ENCODE assay signal across 16 cellular contexts in genomic region chr15:57030011-57030410, GRCh38.
DNase-seq lines count a peak whose midpoint lies in the region; ATAC-seq and TF ChIP-seq lines count a peak whose summit lies in the region.
"Had no signal": no experiment of that assay in that cellular context is flagged by ENCODE, and none has a peak within 500 bp of the region (broad histone marks: within the 10 kb centered on the region; RNA-seq: fewer than 3 reads in every experiment).

No MANE protein-coding gene starts in this region.

- H3K4me3 Mint-ChIP-seq in stimulated activated naive CD8-positive, alpha-beta T cell treated with anti-CD3 and anti-CD28 coated beads, Interleukin-15, Interleukin-2, amounts not matched to agents 100 ng/mL and 50 ng/mL, for 24 hours = no peak overlapping the region
- H3K4me3 Mint-ChIP-seq in stimulated activated naive CD8-positive, alpha-beta T cell treated with anti-CD3 and anti-CD28 coated beads, Interleukin-15, amount 100 ng/mL, for 72 hours = no peak overlapping the region
- peak overlapping the region; percentile 17 for H3K4me3 Mint-ChIP-seq in progenitor cell of endocrine pancreas (ENCODE audit: low read depth)
- H3K4me3 Mint-ChIP-seq: CD14-positive monocyte; CD4-positive, alpha-beta memory T cell; H9 had no signal

- H3K4me1 Mint-ChIP-seq in stimulated activated naive CD8-positive, alpha-beta T cell treated with anti-CD3 and anti-CD28 coated beads, Interleukin-15, Interleukin-2, amounts not matched to agents 100 ng/mL and 50 ng/mL, for 24 hours (ENCODE audit: low read depth) = peaks cover 24% of the 10 kb centered on the region
- peaks cover 29% of the 10 kb centered on the region for H3K4me1 Mint-ChIP-seq in stimulated activated naive CD8-positive, alpha-beta T cell treated with anti-CD3 and anti-CD28 coated beads, Interleukin-15, amount 100 ng/mL, for 72 hours
- H3K4me1 Mint-ChIP-seq in progenitor cell of endocrine pancreas (ENCODE audit: low read depth) = peaks cover 45% of the 10 kb centered on the region

- intact Hi-C loops in dorsolateral prefrontal cortex (cut with DNase I) = loop anchor here in 1 of 2 donors (5.0 kb wide), 1 partner anchor 42 kb away; no protein-coding TSS in a partner anchor

- H3K27ac ChIP-seq in dorsolateral prefrontal cortex = peak overlapping the region in 56 of 59 donors; percentile 30 to 97 (median 91)
- H3K27ac ChIP-seq: 22Rv1, A549, BLaER1 had no signal

- no peaks in the 10 kb centered on the region for H3K9me3 Mint-ChIP-seq in stimulated activated naive CD8-positive, alpha-beta T cell treated with anti-CD3 and anti-CD28 coated beads, Interleukin-15, Interleukin-2, amounts not matched to agents 100 ng/mL and 50 ng/mL, for 24 hours
- no peaks in the 10 kb centered on the region for H3K9me3 Mint-ChIP-seq in stimulated activated naive CD8-positive, alpha-beta T cell treated with anti-CD3 and anti-CD28 coated beads, Interleukin-15, amount 100 ng/mL, for 72 hours
- peaks cover 6% of the 10 kb centered on the region for H3K9me3 Mint-ChIP-seq in progenitor cell of endocrine pancreas (ENCODE audit: low read depth)
- H3K9me3 Mint-ChIP-seq: CD4-positive, alpha-beta memory T cell; H9 had no signal

- no peaks in the 10 kb centered on the region for H3K27me3 ChIP-seq in dorsolateral prefrontal cortex
- H3K27me3 ChIP-seq: BLaER1 had no signal

- DNase-seq in stimulated activated naive CD8-positive, alpha-beta T cell treated with anti-CD3 and anti-CD28 coated beads, Interleukin-15, amount 100 ng/mL, for 72 hours = no peak
- DNase-seq in dorsolateral prefrontal cortex (no peak), progenitor cell of endocrine pancreas (ENCODE audit: low spot score, unreplicated experiment) (no peak), HuH-7 (ENCODE audit: low spot score) (no peak), AG08396 (ENCODE audit: low spot score) (no peak), DMS79 treated with DMSO at 0.1 percent for 48 hours (lab: John Stamatoyannopoulos, UW) (no peak)
- DNase-seq: CD4-positive, alpha-beta memory T cell; DMS153; DMS79; GF-D8; H9 had no signal

- H3K27ac Mint-ChIP-seq in stimulated activated naive CD8-positive, alpha-beta T cell treated with anti-CD3 and anti-CD28 coated beads, Interleukin-15, Interleukin-2, amounts not matched to agents 100 ng/mL and 50 ng/mL, for 24 hours = peak overlapping the region; percentile 52
- H3K27ac Mint-ChIP-seq in stimulated activated naive CD8-positive, alpha-beta T cell treated with anti-CD3 and anti-CD28 coated beads, Interleukin-15, amount 100 ng/mL, for 72 hours = no peak overlapping the region
- peak overlapping the region; percentile 71 for H3K27ac Mint-ChIP-seq in progenitor cell of endocrine pancreas
- H3K27ac Mint-ChIP-seq: H9 had no signal

- TF ChIP-seq CTCF in dorsolateral prefrontal cortex (IDR thresholded peaks at IDR 0.05 in 54 of 56, conservative IDR thresholded peaks at IDR 0.05 in 2 of 56; ENCODE audit: low read depth in 1 of 56, partially characterized antibody in 56 of 56) (no peak), progenitor cell of endocrine pancreas (IDR thresholded peaks at IDR 0.05; ENCODE audit: unreplicated experiment) (no peak)

- H3K4me3 ChIP-seq in dorsolateral prefrontal cortex = no peak overlapping the region
- H3K4me3 ChIP-seq: A549, BLaER1 had no signal

- no peak for ATAC-seq in stimulated activated naive CD8-positive, alpha-beta T cell treated with anti-CD3 and anti-CD28 coated beads, Interleukin-15, amount 100 ng/mL, for 72 hours
- ATAC-seq: A549 had no signal

- peaks cover 9% of the 10 kb centered on the region for H3K36me3 Mint-ChIP-seq in stimulated activated naive CD8-positive, alpha-beta T cell treated with anti-CD3 and anti-CD28 coated beads, Interleukin-15, Interleukin-2, amounts not matched to agents 100 ng/mL and 50 ng/mL, for 24 hours (ENCODE audit: low read depth)
- peaks cover 6% of the 10 kb centered on the region for H3K36me3 Mint-ChIP-seq in progenitor cell of endocrine pancreas (ENCODE audit: insufficient read depth)
- H3K36me3 Mint-ChIP-seq: CD14-positive monocyte had no signal

- no peaks in the 10 kb centered on the region for H3K27me3 Mint-ChIP-seq in stimulated activated naive CD8-positive, alpha-beta T cell treated with anti-CD3 and anti-CD28 coated beads, Interleukin-15, Interleukin-2, amounts not matched to agents 100 ng/mL and 50 ng/mL, for 24 hours
- H3K27me3 Mint-ChIP-seq in stimulated activated naive CD8-positive, alpha-beta T cell treated with anti-CD3 and anti-CD28 coated beads, Interleukin-15, amount 100 ng/mL, for 72 hours = no peaks in the 10 kb centered on the region
- H3K27me3 Mint-ChIP-seq in progenitor cell of endocrine pancreas = no peaks in the 10 kb centered on the region
- H3K27me3 Mint-ChIP-seq: CD4-positive, alpha-beta memory T cell had no signal

Comparison
In these comparisons a context has a peak if more than half of its experiments do, and no peak if none do; other contexts are left out.
1. H3K27ac Mint-ChIP-seq: peak in stimulated activated naive CD8-positive, alpha-beta T cell treated with anti-CD3 and anti-CD28 coated beads, Interleukin-15, Interleukin-2, amounts not matched to agents 100 ng/mL and 50 ng/mL, for 24 hours (single experiment) and progenitor cell of endocrine pancreas (single experiment); none in stimulated activated naive CD8-positive, alpha-beta T cell treated with anti-CD3 and anti-CD28 coated beads, Interleukin-15, amount 100 ng/mL, for 72 hours (0 of 2).